In the genomic region with DNA sequence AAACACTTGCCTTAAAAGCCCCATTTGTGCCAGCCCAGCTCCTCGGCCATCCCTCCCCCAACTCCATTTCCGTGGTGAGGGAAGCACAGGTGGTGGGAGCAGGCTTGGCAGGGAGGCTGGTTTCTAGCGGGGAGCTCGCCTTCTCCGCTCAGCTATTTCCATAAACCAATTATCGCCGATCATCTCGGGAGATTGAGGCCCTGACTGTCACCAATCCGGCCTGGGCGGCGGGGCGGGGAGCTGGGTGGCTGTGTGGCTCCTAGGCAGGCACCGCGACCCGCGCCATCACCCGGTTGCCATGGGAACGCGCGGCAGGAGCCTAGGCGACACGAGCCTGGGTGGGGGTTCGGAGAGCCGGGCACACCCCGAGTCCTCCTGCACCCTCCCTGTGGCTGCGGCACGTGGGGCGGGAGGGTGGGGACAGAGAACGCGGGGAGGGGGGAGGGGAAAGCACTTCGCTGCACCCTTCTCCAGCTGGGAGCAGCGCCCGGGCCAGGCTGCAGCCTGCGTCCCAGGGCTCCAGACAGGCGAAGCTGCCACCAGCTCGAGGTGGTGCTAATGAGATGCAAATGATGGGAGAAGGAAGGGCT, we compare ENCODE assay signal across 8 cellular contexts. TPM values are rescaled to one million over a fixed set of nuclear protein-coding genes. Genes with fewer than 3 reads are reported as not detected.
DNase-seq lines count a peak whose midpoint lies in the region; ATAC-seq and TF ChIP-seq lines count a peak whose summit lies in the region.

No MANE protein-coding gene starts in this region.

- H3K4me3 ChIP-seq in lower leg skin (ENCODE audit: low read depth, poor library complexity, severe bottlenecking), result no peak overlapping the region
- no peak overlapping the region for H3K4me3 ChIP-seq in foreskin fibroblast (ENCODE audit: low read depth in 1 of 2, low read length in 2 of 2)

- ATAC-seq in GM21447 (IDR thresholded peaks at IDR 0.05; ENCODE audit: unreplicated experiment) (no peak), GM18502 (IDR thresholded peaks at IDR 0.05; ENCODE audit: poor library complexity, unreplicated experiment) (no peak)

- no peaks in the 10 kb centered on the region for H3K36me3 Mint-ChIP-seq in activated naive CD4-positive, alpha-beta T cell treated with anti-CD3 and anti-CD28 coated beads, Interleukin-2, amount 50 U/mL, for 24 hours
- no peaks in the 10 kb centered on the region for H3K36me3 Mint-ChIP-seq in nephron progenitor cell (ENCODE audit: low read depth)

- TF ChIP-seq POLR2A in lower leg skin (IDR thresholded peaks at IDR 0.05), result no peak

- no peak for TF ChIP-seq CTCF in nephron progenitor cell (IDR thresholded peaks at IDR 0.05)
- TF ChIP-seq CTCF in lower leg skin (IDR thresholded peaks at IDR 0.05), result no peak
- TF ChIP-seq CTCF in foreskin fibroblast (IDR thresholded peaks at IDR 0.05; ENCODE audit: low read depth, low read length), result no peak

- no peaks in the 10 kb centered on the region for H3K9me3 Mint-ChIP-seq in activated naive CD4-positive, alpha-beta T cell treated with anti-CD3 and anti-CD28 coated beads, Interleukin-2, amount 50 U/mL, for 24 hours
- H3K9me3 Mint-ChIP-seq in nephron progenitor cell, result no peaks in the 10 kb centered on the region

- H3K27ac Mint-ChIP-seq in activated naive CD4-positive, alpha-beta T cell treated with anti-CD3 and anti-CD28 coated beads, Interleukin-2, amount 50 U/mL, for 24 hours, result no peak overlapping the region
- no peak overlapping the region for H3K27ac Mint-ChIP-seq in nephron progenitor cell

- WGBS in lower leg skin, 2 donors, result 2 to 5% methylated on average over 17 to 33 of the region's 36 CpGs

- intact Hi-C loops in lower leg skin (cut with DNase I; ENCODE audit: low total_unique reads), result no loop called here

- DNase-seq in GM03348 (ENCODE audit: low spot score), result peak; percentile 47
- peak; percentile 96 to 98 for DNase-seq in NCI-H2081 (lab: John Stamatoyannopoulos, UW)
- peak; percentile 69 for DNase-seq in nephron progenitor cell
- DNase-seq in lower leg skin (ENCODE audit: low spot score in 2 of 2), result no peak
- no peak for DNase-seq in foreskin fibroblast

- H3K4me1 Mint-ChIP-seq in activated naive CD4-positive, alpha-beta T cell treated with anti-CD3 and anti-CD28 coated beads, Interleukin-2, amount 50 U/mL, for 24 hours, result peaks cover 8% of the 10 kb centered on the region
- H3K4me1 Mint-ChIP-seq in nephron progenitor cell, result peaks cover 53% of the 10 kb centered on the region

- H3K27me3 Mint-ChIP-seq in activated naive CD4-positive, alpha-beta T cell treated with anti-CD3 and anti-CD28 coated beads, Interleukin-2, amount 50 U/mL, for 24 hours, result peaks cover 21% of the 10 kb centered on the region
- H3K27me3 Mint-ChIP-seq in nephron progenitor cell (ENCODE audit: low read depth, poor library complexity), result peaks cover 26% of the 10 kb centered on the region

- peak overlapping the region; percentile 11 for H3K4me3 Mint-ChIP-seq in activated naive CD4-positive, alpha-beta T cell treated with anti-CD3 and anti-CD28 coated beads, Interleukin-2, amount 50 U/mL, for 24 hours
- peak overlapping the region; percentile 62 for H3K4me3 Mint-ChIP-seq in nephron progenitor cell

RNA-seq across cellular contexts. Expression of a gene that starts 9.3 kb away (rescaled TPM):
- not detected for total RNA-seq in lower leg skin

RNA-seq across cellular contexts. Expression of a gene that starts 42.9 kb away (rescaled TPM):
- total RNA-seq in lower leg skin, result under 1 TPM in 1 of 4 donors, not detected in 3; 0.52 TPM

Comparison
In these comparisons a context has a peak if more than half of its experiments do, and no peak if none do; other contexts are left out.
1. DNase-seq: peak in GM03348 (single experiment), NCI-H2081 (2 of 2) and nephron progenitor cell (single experiment); none in lower leg skin (0 of 2) and foreskin fibroblast (0 of 2).